Comparison of ENCODE assay signal across 9 cellular contexts in genomic region chr11:9462806-9463537, GRCh38. TPM values are rescaled to one million over a fixed set of nuclear protein-coding genes. Genes with fewer than 3 reads are reported as not detected.
DNase-seq lines count a peak whose midpoint lies in the region; ATAC-seq, FAIRE-seq and TF ChIP-seq lines count a peak whose summit lies in the region.
"Had no signal": no experiment of that assay in that cellular context is flagged by ENCODE, and none has a peak within 500 bp of the region (broad histone marks: within the 10 kb centered on the region; RNA-seq: fewer than 3 reads in every experiment).

No MANE protein-coding gene starts in this region.

- H3K36me3 Mint-ChIP-seq in activated naive CD8-positive, alpha-beta T cell treated with anti-CD3 and anti-CD28 coated beads, Interleukin-2, amount 50 U/mL, for 24 hours (ENCODE audit: low read depth): peaks cover 19% of the 10 kb centered on the region

- peaks cover 0 to 23% (median 5%) of the 10 kb centered on the region in 11 experiments; a peak in 8 of 22 replicates for H3K36me3 ChIP-seq in BLaER1 treated with 17β-estradiol and CSF1 and Interleukin-3, amounts not matched to agents 10 nM and 100 nM
- H3K36me3 ChIP-seq in mucosa of descending colon (ENCODE audit: low read depth): peaks cover 5% of the 10 kb centered on the region

- peak overlapping the region; percentile 97 for H3K4me3 Mint-ChIP-seq in activated naive CD8-positive, alpha-beta T cell treated with anti-CD3 and anti-CD28 coated beads, Interleukin-2, amount 50 U/mL, for 24 hours

- H3K4me3 ChIP-seq in BLaER1 treated with 17β-estradiol and CSF1 and Interleukin-3, amounts not matched to agents 10 nM and 100 nM: peak overlapping the region in 6 of 10 experiments; percentile 60 to 91 (median 74); a peak in 12 of 20 replicates
- H3K4me3 ChIP-seq in mucosa of descending colon: peak overlapping the region; percentile 3

- peak overlapping the region; percentile 96 to 100 (median 99); a peak in 20 of 22 replicates for H3K27ac ChIP-seq in BLaER1 treated with 17β-estradiol and CSF1 and Interleukin-3, amounts not matched to agents 10 nM and 100 nM

- ATAC-seq in activated naive CD8-positive, alpha-beta T cell treated with anti-CD3 and anti-CD28 coated beads, Interleukin-2, amount 50 U/mL, for 24 hours: no peak
- ATAC-seq in mucosa of descending colon: no peak

- H3K27me3 ChIP-seq in BLaER1 treated with 17β-estradiol and CSF1 and Interleukin-3, amounts not matched to agents 10 nM and 100 nM: no peaks in the 10 kb centered on the region

- peaks cover 0 to 7% (median 0%) of the 10 kb centered on the region in 11 experiments; a peak in 4 of 22 replicates for H4K20me1 ChIP-seq in BLaER1 treated with 17β-estradiol and CSF1 and Interleukin-3, amounts not matched to agents 10 nM and 100 nM

- TF ChIP-seq CTCF in mucosa of descending colon (IDR thresholded peaks at IDR 0.05): no peak

- H3K4me1 Mint-ChIP-seq in activated naive CD8-positive, alpha-beta T cell treated with anti-CD3 and anti-CD28 coated beads, Interleukin-2, amount 50 U/mL, for 24 hours: peaks cover 37% of the 10 kb centered on the region

- FAIRE-seq in H54 (lab: Jason Lieb, UNC): no peak

- H3K27me3 Mint-ChIP-seq in activated naive CD8-positive, alpha-beta T cell treated with anti-CD3 and anti-CD28 coated beads, Interleukin-2, amount 50 U/mL, for 24 hours: peaks cover 3% of the 10 kb centered on the region

- peaks cover 20 to 33% (median 26%) of the 10 kb centered on the region in 10 experiments for H3K4me1 ChIP-seq in BLaER1 treated with 17β-estradiol and CSF1 and Interleukin-3, amounts not matched to agents 10 nM and 100 nM
- peaks cover 6% of the 10 kb centered on the region for H3K4me1 ChIP-seq in mucosa of descending colon (ENCODE audit: low read depth)

- H3K9me3 Mint-ChIP-seq in activated naive CD8-positive, alpha-beta T cell treated with anti-CD3 and anti-CD28 coated beads, Interleukin-2, amount 50 U/mL, for 24 hours: no peaks in the 10 kb centered on the region

- H3K9me3 ChIP-seq in BLaER1 treated with 17β-estradiol and CSF1 and Interleukin-3, amounts not matched to agents 10 nM and 100 nM (replicated peaks in 1 of 11): no peaks in the 10 kb centered on the region
- no peaks in the 10 kb centered on the region for H3K9me3 ChIP-seq in mucosa of descending colon

- H3K4me2 ChIP-seq in BLaER1 treated with 17β-estradiol and CSF1 and Interleukin-3, amounts not matched to agents 10 nM and 100 nM: peak overlapping the region; percentile 76 to 98 (median 89)

- intact Hi-C loops in mucosa of descending colon (cut with DNase I, micrococcal nuclease): no loop called here

- H3K27ac Mint-ChIP-seq in activated naive CD8-positive, alpha-beta T cell treated with anti-CD3 and anti-CD28 coated beads, Interleukin-2, amount 50 U/mL, for 24 hours: peak overlapping the region; percentile 99

- peak; percentile 36 for DNase-seq in HT-29 (ENCODE audit: low spot score)
- DNase-seq in activated naive CD8-positive, alpha-beta T cell treated with anti-CD3 and anti-CD28 coated beads, Interleukin-2, amount 50 U/mL, for 24 hours: no peak
- no peak for DNase-seq in mucosa of descending colon
- no peak for DNase-seq in SK-N-DZ (ENCODE audit: low spot score)
- DNase-seq in H54 (ENCODE audit: insufficient read length, low spot score): no peak
- DNase-seq in putamen (ENCODE audit: low spot score): no peak
- DNase-seq in stimulated activated naive CD4-positive, alpha-beta T cell (lab: John Stamatoyannopoulos, UW): no peak
- DNase-seq: GDM1 had no signal

- H3K9ac ChIP-seq in BLaER1 treated with 17β-estradiol and CSF1 and Interleukin-3, amounts not matched to agents 10 nM and 100 nM: peak overlapping the region in 10 of 11 experiments; percentile 94 to 100 (median 99); a peak in 14 of 22 replicates

- TF ChIP-seq POLR2A in H54 (IDR thresholded peaks at IDR 0.05; ENCODE audit: low read depth, low read length): no peak

RNA-seq across cellular contexts. Expression of gene ZNF143, which starts 2.2 kb away (rescaled TPM):
- 21.1 and 26.7 TPM in 2 replicates for total RNA-seq in HT-29 (2014; rRNA removed; shearing (Covaris generic))
- 10 to 100 TPM; 20.3 to 40.3 (median 23.6) TPM for total RNA-seq in mucosa of descending colon
- polyA plus RNA-seq in SK-N-DZ (2014; cell fraction: cytosol; rRNA removed): 19.3 and 23.8 TPM in 2 replicates
- polyA plus RNA-seq in SK-N-DZ (2014; cell fraction: nucleus; rRNA removed): 14.7 and 23.3 TPM in 2 replicates
